ENCODE assay signal across 18 cellular contexts in genomic region chr6:170135821-170136471, GRCh38.
DNase-seq lines count a peak whose midpoint lies in the region; TF ChIP-seq lines count a peak whose summit lies in the region.
"Had no signal": no experiment of that assay in that cellular context is flagged by ENCODE, and none has a peak within 500 bp of the region (broad histone marks: within the 10 kb centered on the region; RNA-seq: fewer than 3 reads in every experiment).

No MANE protein-coding gene starts in this region.

- no peak overlapping the region for H2AFZ ChIP-seq in osteoblast (ENCODE audit: low read length)
- H2AFZ ChIP-seq: parathyroid adenoma had no signal

- H4K20me1 ChIP-seq in osteoblast (ENCODE audit: insufficient read depth, low read length): no peaks in the 10 kb centered on the region

- no peak for TF ChIP-seq POLR2A in breast epithelium (IDR thresholded peaks at IDR 0.05)

- no peaks in the 10 kb centered on the region for H3K4me1 Mint-ChIP-seq in MCF 10A (ENCODE audit: insufficient read depth, unreplicated experiment)
- peaks cover 3% of the 10 kb centered on the region for H3K4me1 Mint-ChIP-seq in chondrocyte (ENCODE audit: low read depth)
- H3K4me1 Mint-ChIP-seq in type B pancreatic cell (ENCODE audit: unreplicated experiment): peaks cover 13% of the 10 kb centered on the region
- H3K4me1 Mint-ChIP-seq: activated CD4-positive, alpha-beta T cell treated with anti-CD3 and anti-CD28 coated beads, Interleukin-2, amount 10 ng/mL, durations not matched to agents 7 days and 5 days had no signal

- no peaks in the 10 kb centered on the region for H3K9me3 ChIP-seq in breast epithelium
- H3K9me3 ChIP-seq in osteoblast (ENCODE audit: low read depth, low read length): no peaks in the 10 kb centered on the region

- H3K9me3 Mint-ChIP-seq in MCF 10A (ENCODE audit: unreplicated experiment) (peaks cover 10% of the 10 kb centered on the region), chondrocyte (ENCODE audit: low read depth) (peaks cover 8% of the 10 kb centered on the region), type B pancreatic cell (no peaks in the 10 kb centered on the region)
- H3K9me3 Mint-ChIP-seq: activated CD4-positive, alpha-beta T cell treated with anti-CD3 and anti-CD28 coated beads, Interleukin-2, amount 10 ng/mL, durations not matched to agents 7 days and 5 days; CD8-positive, alpha-beta T cell had no signal

- POLR2A ChIA-PET in MCF 10A (lab: Yijun Ruan, JAX): interaction anchor here (0.7 kb wide), 1 partner anchor 86 kb away, joined by 3 read pairs; no protein-coding TSS in a partner anchor

- H3K4me1 ChIP-seq in breast epithelium (peaks cover 0 to 4% of the 10 kb centered on the region in 2 donors), osteoblast (ENCODE audit: insufficient read depth, low read length) (no peaks in the 10 kb centered on the region)
- H3K4me1 ChIP-seq: foreskin keratinocyte had no signal

- H3K27ac ChIP-seq in breast epithelium: peak overlapping the region in 1 of 2 donors; percentile 94
- no peak overlapping the region for H3K27ac ChIP-seq in osteoblast (ENCODE audit: low read depth, low read length)
- H3K27ac ChIP-seq: foreskin keratinocyte had no signal

- H3K36me3 ChIP-seq in breast epithelium (no peaks in the 10 kb centered on the region), osteoblast (ENCODE audit: insufficient read depth, low read length) (no peaks in the 10 kb centered on the region)

- H3K27me3 ChIP-seq in breast epithelium: no peaks in the 10 kb centered on the region
- H3K27me3 ChIP-seq in osteoblast (ENCODE audit: insufficient read depth, low read length): no peaks in the 10 kb centered on the region
- H3K27me3 ChIP-seq: foreskin keratinocyte had no signal

- TF ChIP-seq CTCF in breast epithelium (IDR thresholded peaks at IDR 0.05) (no peak), MCF 10A (IDR thresholded peaks at IDR 0.05; ENCODE audit: unreplicated experiment) (no peak), chondrocyte (IDR thresholded peaks at IDR 0.05) (no peak), osteoblast (IDR thresholded peaks at IDR 0.05; ENCODE audit: extremely low read depth, low read depth, low read length) (no peak), type B pancreatic cell (conservative IDR thresholded peaks at IDR 0.05) (no peak)

- CTCF ChIA-PET in MCF 10A (lab: Yijun Ruan, JAX): no interaction called here

- H3K4me2 ChIP-seq in osteoblast (ENCODE audit: insufficient read depth, low read length): no peak overlapping the region

- no TSS peak for BruUV-seq in MCF 10A (replicated peaks; lab: Mats Ljungman, UMichigan)

- no peak overlapping the region for H3K4me3 Mint-ChIP-seq in MCF 10A (ENCODE audit: unreplicated experiment)
- H3K4me3 Mint-ChIP-seq in chondrocyte (ENCODE audit: unreplicated experiment): no peak overlapping the region
- H3K4me3 Mint-ChIP-seq in type B pancreatic cell: no peak overlapping the region
- H3K4me3 Mint-ChIP-seq: activated CD4-positive, alpha-beta T cell treated with anti-CD3 and anti-CD28 coated beads, Interleukin-2, amount 10 ng/mL, durations not matched to agents 7 days and 5 days; CD8-positive, alpha-beta T cell had no signal

- H3K4me3 ChIP-seq in breast epithelium: peak overlapping the region in 2 of 3 donors; percentile 38 to 58
- no peak overlapping the region for H3K4me3 ChIP-seq in osteoblast (ENCODE audit: insufficient read depth, low read length)

- H3K27ac Mint-ChIP-seq in MCF 10A (ENCODE audit: low read depth, unreplicated experiment) (no peak overlapping the region), chondrocyte (ENCODE audit: unreplicated experiment) (no peak overlapping the region), type B pancreatic cell (no peak overlapping the region)
- H3K27ac Mint-ChIP-seq: activated CD4-positive, alpha-beta T cell treated with anti-CD3 and anti-CD28 coated beads, Interleukin-2, amount 10 ng/mL, durations not matched to agents 7 days and 5 days; CD8-positive, alpha-beta T cell had no signal

- H3K27me3 Mint-ChIP-seq in MCF 10A (ENCODE audit: insufficient read depth, unreplicated experiment) (no peaks in the 10 kb centered on the region), chondrocyte (ENCODE audit: low read depth) (peaks cover 19% of the 10 kb centered on the region), type B pancreatic cell (no peaks in the 10 kb centered on the region)
- H3K27me3 Mint-ChIP-seq: activated CD4-positive, alpha-beta T cell treated with anti-CD3 and anti-CD28 coated beads, Interleukin-2, amount 10 ng/mL, durations not matched to agents 7 days and 5 days had no signal

- DNase-seq in breast epithelium (ENCODE audit: low spot score in 2 of 2) (peak in 1 of 2 donors; percentile 47), MCF 10A (ENCODE audit: unreplicated experiment) (no peak), chondrocyte (ENCODE audit: low spot score) (peak; percentile 89), osteoblast (ENCODE audit: insufficient read length, low spot score, missing footprints) (peak; percentile 54), type B pancreatic cell (ENCODE audit: extremely low spot score, unreplicated experiment) (peak; percentile 69), occipital lobe (lab: John Stamatoyannopoulos, UW) (no peak), GM03348 (ENCODE audit: low spot score) (no peak), NCI-H146 treated with DMSO at 0.1 percent for 48 hours (lab: John Stamatoyannopoulos, UW; ENCODE audit: unreplicated experiment) (no peak)
- DNase-seq: activated CD4-positive, alpha-beta T cell treated with anti-CD3 and anti-CD28 coated beads, Interleukin-2, amount 10 ng/mL, durations not matched to agents 7 days and 5 days; activated naive CD4-positive, alpha-beta T cell treated with anti-CD3 and anti-CD28 coated beads, Interleukin-2, amount 50 U/mL, for 16 hours; activated T-cell treated with anti-CD3 and anti-CD28 coated beads for 4 hours; cortex of kidney; DMS79; foreskin keratinocyte; NCI-H1694 treated with DMSO at 0.1 percent for 48 hours; NCI-H2227 treated with DMSO at 0.1 percent for 48 hours had no signal

- H3K79me2 ChIP-seq in osteoblast (ENCODE audit: insufficient read depth, low read length): no peaks in the 10 kb centered on the region
- H3K79me2 ChIP-seq: parathyroid adenoma had no signal

- intact Hi-C loops in breast epithelium (cut with DNase I; ENCODE audit: low total_unique reads): no loop called here
- intact Hi-C loops in MCF 10A (cut with micrococcal nuclease): no loop called here

- no peaks in the 10 kb centered on the region for H3K36me3 Mint-ChIP-seq in MCF 10A (ENCODE audit: insufficient read depth, unreplicated experiment)
- H3K36me3 Mint-ChIP-seq in chondrocyte (ENCODE audit: low read depth): no peaks in the 10 kb centered on the region
- no peaks in the 10 kb centered on the region for H3K36me3 Mint-ChIP-seq in type B pancreatic cell
- H3K36me3 Mint-ChIP-seq: CD8-positive, alpha-beta T cell had no signal

Comparison
In these comparisons a context has a peak if more than half of its experiments do, and no peak if none do; other contexts are left out.
1. DNase-seq: peak in chondrocyte (single experiment), osteoblast (single experiment) and type B pancreatic cell (single experiment); none in MCF 10A (single experiment), occipital lobe (single experiment), GM03348 (single experiment) and NCI-H146 treated with DMSO at 0.1 percent for 48 hours (single experiment).